Comparison of ENCODE assay signal across 8 cellular contexts in the genomic region with DNA sequence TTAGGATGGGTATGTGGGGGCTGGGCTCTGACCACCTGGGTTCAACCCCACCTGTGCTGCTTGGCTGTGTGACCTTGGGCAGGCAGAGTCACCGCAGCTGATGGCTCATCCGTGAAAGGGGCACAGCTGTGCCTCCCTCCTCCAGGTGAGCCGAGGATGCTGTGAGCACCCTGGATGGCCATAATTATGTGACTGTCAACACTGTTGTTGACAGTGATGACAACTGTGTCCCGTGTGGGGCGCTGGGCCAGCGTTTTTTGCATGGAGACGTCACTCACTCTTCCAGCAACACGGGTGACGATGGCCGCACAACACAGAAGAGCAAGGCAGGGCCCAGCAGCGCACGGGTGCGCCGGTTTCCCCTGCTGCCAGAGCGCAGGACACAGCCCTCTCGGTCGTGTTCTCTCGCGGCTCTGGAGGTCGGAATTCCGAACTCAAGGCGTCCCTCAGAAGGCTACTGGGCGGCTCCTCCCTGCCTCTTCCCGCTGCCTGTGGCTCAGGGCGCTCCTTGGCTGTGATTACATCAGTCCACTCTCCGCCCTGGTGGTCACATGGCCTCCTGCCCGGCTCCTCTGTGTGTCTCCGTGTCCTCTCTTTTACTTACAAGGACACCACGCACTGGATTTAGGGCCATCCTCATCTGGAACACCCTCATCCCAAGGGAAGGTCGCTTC. TPM values are rescaled to one million over a fixed set of nuclear protein-coding genes. Genes with fewer than 3 reads are reported as not detected.
A peak's percentile ranks its signal among the peaks of the same experiment; 100 is the strongest.
DNase-seq lines count a peak whose midpoint lies in the region; ATAC-seq and TF ChIP-seq lines count a peak whose summit lies in the region.

No MANE protein-coding gene starts in this region.

- H3K27ac Mint-ChIP-seq in natural killer cell treated with Interleukin-12 subunit alpha and Interleukin-12 subunit beta and Interleukin-15 and Interleukin-18, amount 100 ng/mL, for 72 hours: peak overlapping the region in 1 of 2 donors; percentile 81

- peak overlapping the region in 51 of 59 donors; percentile 5 to 87 (median 71) for H3K27ac ChIP-seq in dorsolateral prefrontal cortex

- H3K27me3 Mint-ChIP-seq in natural killer cell treated with Interleukin-12 subunit alpha and Interleukin-12 subunit beta and Interleukin-15 and Interleukin-18, amount 100 ng/mL, for 72 hours: no peaks in the 10 kb centered on the region

- H3K36me3 Mint-ChIP-seq in natural killer cell treated with Interleukin-12 subunit alpha and Interleukin-12 subunit beta and Interleukin-15 and Interleukin-18, amount 100 ng/mL, for 72 hours: no peaks in the 10 kb centered on the region

- DNase-seq in T follicular helper cell (ENCODE audit: low read depth) (peak; percentile 52), dorsolateral prefrontal cortex (no peak), inferior parietal cortex (ENCODE audit: extremely low spot score) (no peak), OCI-M1 (lab: John Stamatoyannopoulos, UW) (no peak), midbrain (lab: John Stamatoyannopoulos, UW) (no peak), COR-L47 (lab: John Stamatoyannopoulos, UW) (no peak)
- DNase-seq in natural killer cell treated with Interleukin-12 subunit alpha and Interleukin-12 subunit beta and Interleukin-15 and Interleukin-18, amount 100 ng/mL, for 72 hours (ENCODE audit: low spot score): no peak

- ATAC-seq in natural killer cell treated with Interleukin-12 subunit alpha and Interleukin-12 subunit beta and Interleukin-15 and Interleukin-18, amount 100 ng/mL, for 72 hours: no peak

- intact Hi-C loops in dorsolateral prefrontal cortex (cut with DNase I): loop anchor here in 1 of 2 donors (10.0 kb wide), 1 partner anchor 1026 kb away; no protein-coding TSS in a partner anchor

- H3K4me3 ChIP-seq in GM08714 (ENCODE audit: low read length) (peak overlapping the region; percentile 83; the same call in 1 of the 2 replicates), dorsolateral prefrontal cortex (peak overlapping the region in 56 of 59 donors; percentile 14 to 66 (median 46))

- peaks cover 16 to 26% of the 10 kb centered on the region in 2 donors for H3K4me1 Mint-ChIP-seq in natural killer cell treated with Interleukin-12 subunit alpha and Interleukin-12 subunit beta and Interleukin-15 and Interleukin-18, amount 100 ng/mL, for 72 hours (ENCODE audit: low read depth in 2 of 2)

- TF ChIP-seq CTCF in dorsolateral prefrontal cortex (IDR thresholded peaks at IDR 0.05 in 54 of 56, conservative IDR thresholded peaks at IDR 0.05 in 2 of 56; ENCODE audit: low read depth in 1 of 56, partially characterized antibody in 56 of 56): no peak

- no peaks in the 10 kb centered on the region for H3K27me3 ChIP-seq in dorsolateral prefrontal cortex

- H3K9me3 Mint-ChIP-seq in natural killer cell treated with Interleukin-12 subunit alpha and Interleukin-12 subunit beta and Interleukin-15 and Interleukin-18, amount 100 ng/mL, for 72 hours: no peaks in the 10 kb centered on the region

- peak overlapping the region; percentile 86 for H3K4me3 Mint-ChIP-seq in natural killer cell treated with Interleukin-12 subunit alpha and Interleukin-12 subunit beta and Interleukin-15 and Interleukin-18, amount 100 ng/mL, for 72 hours

RNA-seq across cellular contexts. Expression of gene SH3TC1, which starts 1.3 kb away (rescaled TPM):
- total RNA-seq in dorsolateral prefrontal cortex: 10 to 100 TPM in 113 of 120 experiments, 1 to 10 TPM in 7; 5.1 to 46.5 (median 19.2) TPM
- 10 to 100 TPM in 1 of 2 donors, 1 to 10 TPM in 1; 6.4 to 15.5 TPM for total RNA-seq in natural killer cell treated with Interleukin-12 subunit alpha and Interleukin-12 subunit beta and Interleukin-15 and Interleukin-18, amount 100 ng/mL, for 72 hours

RNA-seq across cellular contexts. Expression of gene ABLIM2, which starts 41.8 kb away (rescaled TPM):
- total RNA-seq in dorsolateral prefrontal cortex: 100 to 1,000 TPM in 103 of 120 experiments, 10 to 100 TPM in 17; 43.2 to 185 (median 130) TPM
- total RNA-seq in natural killer cell treated with Interleukin-12 subunit alpha and Interleukin-12 subunit beta and Interleukin-15 and Interleukin-18, amount 100 ng/mL, for 72 hours: under 1 TPM; 0.24 to 0.25 TPM

Comparison
In these comparisons a context has a peak if more than half of its experiments do, and no peak if none do; other contexts are left out.
1. RNA of gene ABLIM2, which starts 41.8 kb away (total RNA-seq): 43.2 to 185 TPM in dorsolateral prefrontal cortex; 0.24 to 0.25 TPM in natural killer cell treated with Interleukin-12 subunit alpha and Interleukin-12 subunit beta and Interleukin-15 and Interleukin-18, amount 100 ng/mL, for 72 hours; every median in the first group is over 10 times any median in the second.